In genomic region chr9:16333697-16334096, GRCh38 we compare ENCODE assay signal across 17 cellular contexts.
A peak's percentile ranks its signal among the peaks of the same experiment; 100 is the strongest.
DNase-seq lines count a peak whose midpoint lies in the region; ATAC-seq and TF ChIP-seq lines count a peak whose summit lies in the region.
"Had no signal": no experiment of that assay in that cellular context is flagged by ENCODE, and none has a peak within 500 bp of the region (broad histone marks: within the 10 kb centered on the region; RNA-seq: fewer than 3 reads in every experiment).

No MANE protein-coding gene starts in this region.

- H3K36me3 ChIP-seq in heart left ventricle, result no peaks in the 10 kb centered on the region

- in situ Hi-C loops in SK-MEL-5 (cut with HindIII; ENCODE audit: low pct_unique_long_range_greater_than_20kb, low sequenced_read_pairs), result no loop called here

- H3K9me3 ChIP-seq in heart left ventricle, result peaks cover 0 to 7% (median 0%) of the 10 kb centered on the region in 12 donors
- H3K9me3 ChIP-seq: Caco-2 had no signal

- ATAC-seq in heart left ventricle, result no peak
- no peak for ATAC-seq in GM18867 (IDR thresholded peaks at IDR 0.05; ENCODE audit: unreplicated experiment)

- H3K4me1 ChIP-seq in heart left ventricle, result peaks cover 0 to 22% (median 0%) of the 10 kb centered on the region in 12 donors
- H3K4me1 ChIP-seq: Caco-2 had no signal

- TF ChIP-seq POLR2A in heart left ventricle (IDR thresholded peaks at IDR 0.05), result no peak

- H3K27ac Mint-ChIP-seq in progenitor cell of endocrine pancreas, result no peak overlapping the region
- H3K27ac Mint-ChIP-seq in activated T-helper 1 cell treated with anti-CD3 and anti-CD28 coated beads, Interleukin-12 subunit alpha, Interleukin-12 subunit beta, Interleukin-2, Interleukin-4 antibody, amounts not matched to agents 30 ng/mL and 10 ng/mL and 1 ng/mL, durations not matched to agents 14 hours and 24 hours and 36 hours, result no peak overlapping the region
- H3K27ac Mint-ChIP-seq: HFFc6 had no signal

- H3K4me3 ChIP-seq in heart left ventricle, result no peak overlapping the region

- intact Hi-C loops in cardiac septum (cut with DNase I) (no loop called here), heart left ventricle (cut with DNase I) (no loop called here)
- intact Hi-C loops in activated T-helper 1 cell treated with anti-CD3 and anti-CD28 coated beads, Interleukin-12 subunit alpha, Interleukin-12 subunit beta, Interleukin-2, Interleukin-4 antibody, amounts not matched to agents 30 ng/mL and 10 ng/mL and 1 ng/mL, durations not matched to agents 14 hours and 24 hours and 36 hours (cut with micrococcal nuclease), result no loop called here

- no peaks in the 10 kb centered on the region for H3K27me3 ChIP-seq in heart left ventricle

- H3K4me1 Mint-ChIP-seq in progenitor cell of endocrine pancreas (ENCODE audit: low read depth), result no peaks in the 10 kb centered on the region
- no peaks in the 10 kb centered on the region for H3K4me1 Mint-ChIP-seq in activated T-helper 1 cell treated with anti-CD3 and anti-CD28 coated beads, Interleukin-12 subunit alpha, Interleukin-12 subunit beta, Interleukin-2, Interleukin-4 antibody, amounts not matched to agents 30 ng/mL and 10 ng/mL and 1 ng/mL, durations not matched to agents 14 hours and 24 hours and 36 hours (ENCODE audit: low read depth)

- H3K9me3 Mint-ChIP-seq in progenitor cell of endocrine pancreas (ENCODE audit: low read depth), result no peaks in the 10 kb centered on the region
- no peaks in the 10 kb centered on the region for H3K9me3 Mint-ChIP-seq in activated T-helper 1 cell treated with anti-CD3 and anti-CD28 coated beads, Interleukin-12 subunit alpha, Interleukin-12 subunit beta, Interleukin-2, Interleukin-4 antibody, amounts not matched to agents 30 ng/mL and 10 ng/mL and 1 ng/mL, durations not matched to agents 14 hours and 24 hours and 36 hours
- H3K9me3 Mint-ChIP-seq: HFFc6 had no signal

- TF ChIP-seq CTCF in heart left ventricle (IDR thresholded peaks at IDR 0.05) (no peak), progenitor cell of endocrine pancreas (IDR thresholded peaks at IDR 0.05; ENCODE audit: unreplicated experiment) (no peak)

- peak; percentile 38 for DNase-seq in cardiac septum (ENCODE audit: low spot score)
- DNase-seq in heart left ventricle, result no peak
- DNase-seq in SK-MEL-5 (ENCODE audit: low read depth, low spot score), result peak; percentile 61
- peak; percentile 98 for DNase-seq in foreskin melanocyte
- DNase-seq in NOMO-1 (lab: John Stamatoyannopoulos, UW; ENCODE audit: unreplicated experiment in 2 of 2), result no peak
- DNase-seq in progenitor cell of endocrine pancreas (ENCODE audit: low spot score, unreplicated experiment), result no peak
- DNase-seq in activated T-helper 1 cell treated with anti-CD3 and anti-CD28 coated beads, Interleukin-12 subunit alpha, Interleukin-12 subunit beta, Interleukin-2, Interleukin-4 antibody, amounts not matched to agents 30 ng/mL and 10 ng/mL and 1 ng/mL, durations not matched to agents 14 hours and 24 hours and 36 hours (ENCODE audit: low spot score), result no peak
- DNase-seq: Caco-2, GDM1, HFFc6, NCI-H187 treated with DMSO at 0.1 percent for 48 hours, NCI-H2171, NCI-H510A, SIG-M5 had no signal

- H3K36me3 Mint-ChIP-seq in progenitor cell of endocrine pancreas (ENCODE audit: insufficient read depth), result no peaks in the 10 kb centered on the region
- H3K36me3 Mint-ChIP-seq in activated T-helper 1 cell treated with anti-CD3 and anti-CD28 coated beads, Interleukin-12 subunit alpha, Interleukin-12 subunit beta, Interleukin-2, Interleukin-4 antibody, amounts not matched to agents 30 ng/mL and 10 ng/mL and 1 ng/mL, durations not matched to agents 14 hours and 24 hours and 36 hours (ENCODE audit: low read depth), result no peaks in the 10 kb centered on the region
- H3K36me3 Mint-ChIP-seq: CD14-positive monocyte had no signal

- no peak overlapping the region for H3K27ac ChIP-seq in heart left ventricle
- H3K27ac ChIP-seq: KMS-11 had no signal

- H3K4me3 Mint-ChIP-seq in progenitor cell of endocrine pancreas (ENCODE audit: low read depth), result no peak overlapping the region
- no peak overlapping the region for H3K4me3 Mint-ChIP-seq in activated T-helper 1 cell treated with anti-CD3 and anti-CD28 coated beads, Interleukin-12 subunit alpha, Interleukin-12 subunit beta, Interleukin-2, Interleukin-4 antibody, amounts not matched to agents 30 ng/mL and 10 ng/mL and 1 ng/mL, durations not matched to agents 14 hours and 24 hours and 36 hours
- H3K4me3 Mint-ChIP-seq: CD14-positive monocyte, HFFc6 had no signal

- H3K27me3 Mint-ChIP-seq in progenitor cell of endocrine pancreas, result peaks cover 9% of the 10 kb centered on the region
- H3K27me3 Mint-ChIP-seq in activated T-helper 1 cell treated with anti-CD3 and anti-CD28 coated beads, Interleukin-12 subunit alpha, Interleukin-12 subunit beta, Interleukin-2, Interleukin-4 antibody, amounts not matched to agents 30 ng/mL and 10 ng/mL and 1 ng/mL, durations not matched to agents 14 hours and 24 hours and 36 hours (ENCODE audit: insufficient read depth), result no peaks in the 10 kb centered on the region

- WGBS in heart left ventricle, 4 donors, result 77 to 85% (median 82%) methylated on average over 8 of the region's 8 CpGs

Comparison
In these comparisons a context has a peak if more than half of its experiments do, and no peak if none do; other contexts are left out.
1. DNase-seq: peak in cardiac septum (single experiment), SK-MEL-5 (single experiment) and foreskin melanocyte (single experiment); none in heart left ventricle (0 of 5), NOMO-1 (0 of 2), progenitor cell of endocrine pancreas (single experiment) and activated T-helper 1 cell treated with anti-CD3 and anti-CD28 coated beads, Interleukin-12 subunit alpha, Interleukin-12 subunit beta, Interleukin-2, Interleukin-4 antibody, amounts not matched to agents 30 ng/mL and 10 ng/mL and 1 ng/mL, durations not matched to agents 14 hours and 24 hours and 36 hours (single experiment).